In the genomic region with DNA sequence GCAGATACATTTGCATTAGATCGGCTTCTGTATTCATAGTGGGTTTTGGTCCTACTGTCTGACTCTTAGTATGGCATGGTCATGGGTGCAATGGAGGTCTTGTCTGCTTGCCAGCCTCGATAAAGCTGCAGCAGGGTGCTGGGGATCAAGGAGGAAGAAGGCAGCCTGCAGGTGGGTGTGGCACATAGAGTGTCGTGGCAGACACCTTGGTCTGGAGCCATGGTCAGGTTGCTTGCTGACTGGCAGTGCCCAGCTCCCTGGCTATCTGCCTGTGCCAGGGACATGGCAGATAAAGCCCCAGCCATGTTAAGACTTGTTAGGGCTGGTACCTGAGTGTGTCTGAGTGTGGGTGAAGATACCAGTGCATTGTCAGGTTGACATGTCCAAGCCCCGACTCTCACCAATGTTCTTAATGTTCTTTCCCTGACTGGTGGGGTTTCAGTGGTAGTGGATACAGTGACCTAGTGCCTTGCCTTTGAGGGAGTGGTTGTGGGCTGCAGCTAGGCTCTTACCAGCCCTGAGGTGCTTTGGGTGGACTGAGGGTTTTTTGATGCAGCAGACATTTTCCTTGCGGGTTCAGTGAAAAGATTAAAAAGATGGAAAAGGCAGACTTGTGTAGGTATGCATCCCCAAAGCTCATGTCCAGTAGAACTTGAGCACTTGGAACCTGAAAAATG, we compare ENCODE assay signal across 8 cellular contexts. TPM values are rescaled to one million over a fixed set of nuclear protein-coding genes. Genes with fewer than 3 reads are reported as not detected.
DNase-seq lines count a peak whose midpoint lies in the region; ATAC-seq and TF ChIP-seq lines count a peak whose summit lies in the region.

No MANE protein-coding gene starts in this region.

- 0 out of 2 replicates have a peak, but pooled peaks cover 1% of the 10 kb centered on the region for H3K27me3 ChIP-seq in BJ (ENCODE audit: control insufficient read depth, insufficient read depth, low read length)
- H3K27me3 ChIP-seq in iPS-20b (ENCODE audit: insufficient read depth, low read length), result no peaks in the 10 kb centered on the region

- POLR2A ChIA-PET in BJ (lab: Charles Lee), result no interaction called here

- no peak for ATAC-seq in HG03469 (IDR thresholded peaks at IDR 0.05; ENCODE audit: unreplicated experiment)

- no peaks in the 10 kb centered on the region for H3K36me3 ChIP-seq in BJ (ENCODE audit: control insufficient read depth, insufficient read depth, low read length)
- peaks cover 7% of the 10 kb centered on the region; the same call in 1 of the 2 replicates for H3K36me3 ChIP-seq in iPS-20b (ENCODE audit: insufficient read depth, low read depth, low read length)

- H3K4me3 ChIP-seq in BJ (ENCODE audit: low read depth, low read length) (peak overlapping the region; percentile 2; the same call in 1 of the 2 replicates), HFF-Myc (replicated peaks; ENCODE audit: low read depth, low read length) (peak overlapping the region; percentile 93), WI38 (ENCODE audit: low read depth, low read length) (peak overlapping the region; percentile 88), iPS-20b (ENCODE audit: low read length) (peak overlapping the region; percentile 96)

- peak overlapping the region; percentile 13; the same call in 1 of the 2 replicates for H3K9ac ChIP-seq in iPS-20b (ENCODE audit: low read depth, low read length)

- peaks cover 13% of the 10 kb centered on the region; the same call in 1 of the 2 replicates for H3K4me1 ChIP-seq in iPS-20b (ENCODE audit: insufficient read depth, low read length)

- no peak for DNase-seq in BJ (ENCODE audit: low read depth)
- no peak for DNase-seq in HFF-Myc (ENCODE audit: extremely low read depth, low read depth)
- DNase-seq in NCI-H1694 treated with DMSO at 0.1 percent for 48 hours (lab: John Stamatoyannopoulos, UW), result no peak
- DNase-seq in COR-L47 (lab: John Stamatoyannopoulos, UW), result no peak
- no peak for DNase-seq in CD1c-positive myeloid dendritic cell (ENCODE audit: extremely low spot score)

- no peaks in the 10 kb centered on the region for H3K9me3 ChIP-seq in iPS-20b (ENCODE audit: insufficient read depth, low read depth, low read length)

- no peak overlapping the region for H3K27ac ChIP-seq in iPS-20b (ENCODE audit: low read length)

- TF ChIP-seq CTCF in BJ (IDR thresholded peaks at IDR 0.05; ENCODE audit: insufficient read depth, low read depth, low read length), result no peak
- no peak for TF ChIP-seq CTCF in HFF-Myc (IDR thresholded peaks at IDR 0.05; ENCODE audit: low read depth, low read length, missing control alignments)
- no peak for TF ChIP-seq CTCF in WI38 (IDR thresholded peaks at IDR 0.05; ENCODE audit: low read depth, low read length)

- CTCF ChIA-PET in BJ (lab: Yijun Ruan, JAX), result interaction anchor here (0.6 to 13.3 kb wide), 4 partner anchors 35 to 154 kb away, joined by 3 to 163 read pairs (median 8); no protein-coding TSS in a partner anchor

RNA-seq across cellular contexts. Expression of a gene that starts 1.8 kb away (rescaled TPM):
- polyA plus RNA-seq in BJ (2011; rRNA removed), result 26.6 and 40.1 TPM in 2 replicates
- polyA minus RNA-seq in BJ (2011; rRNA and poly(A)+ RNA removed), result 16.1 and 16.4 TPM in 2 replicates

RNA-seq across cellular contexts. Expression of a gene that starts 34.1 kb away (rescaled TPM):
- polyA plus RNA-seq in BJ (2011; rRNA removed), result 12.1 and 14.5 TPM in 2 replicates
- polyA minus RNA-seq in BJ (2011; rRNA and poly(A)+ RNA removed), result 4.9 and 8.2 TPM in 2 replicates

Comparison
In these comparisons a context has a peak if more than half of its experiments do, and no peak if none do; other contexts are left out.
1. H3K4me3 ChIP-seq: peak in every context shown above with its lines; median percentile 96 in iPS-20b; 93 in HFF-Myc; 88 in WI38; 2 in BJ.